In genomic region chrX:2500681-2501151, GRCh38 we compare ENCODE assay signal across 8 cellular contexts. TPM values are rescaled to one million over a fixed set of nuclear protein-coding genes. Genes with fewer than 3 reads are reported as not detected.
DNase-seq lines count a peak whose midpoint lies in the region; ATAC-seq and TF ChIP-seq lines count a peak whose summit lies in the region.

Gene DHRSX (minus strand): TSS chrX:2500976. CDS start chrX:2500925, 51 bp downstream.
Gene ZBED1 (minus strand): TSS chrX:2500976. CDS start chrX:2490719, 10,257 bp downstream.

- H4K20me1 ChIP-seq in fibroblast of lung (ENCODE audit: control insufficient read depth, extremely low read depth, insufficient read depth, low read length) = no peaks in the 10 kb centered on the region

- H3K27ac ChIP-seq in A673 (ENCODE audit: low read depth, low read length, poor library complexity, severe bottlenecking) (peak within 1 kb of the TSS; percentile 93), fibroblast of lung (ENCODE audit: insufficient read depth, low read length) (peak within 1 kb of the TSS; percentile 84), urinary bladder (ENCODE audit: low read depth) (peak within 1 kb of the TSS; percentile 87)

- under 1% methylated on average over 69 of the region's 70 CpGs for WGBS in urinary bladder

- TF ChIP-seq CTCF in A673 (conservative IDR thresholded peaks at IDR 0.05; ENCODE audit: low read depth, low read length) = no peak
- no peak for TF ChIP-seq CTCF in fibroblast of lung (conservative IDR thresholded peaks at IDR 0.05 in 1 of 2, IDR thresholded peaks at IDR 0.05 in 1 of 2; ENCODE audit: low read depth in 1 of 2, low read length in 2 of 2)

- H3K4me2 ChIP-seq in fibroblast of lung (ENCODE audit: extremely low read depth, insufficient read depth, low read length) = peak within 1 kb of the TSS; percentile 90

- CTCF ChIA-PET in A673 (lab: Charles Lee) = no interaction called here

- H3K79me2 ChIP-seq in fibroblast of lung (ENCODE audit: control insufficient read depth, insufficient read depth, low read length) = peaks cover 39% of the 10 kb centered on the region

- DNase-seq in A673 (ENCODE audit: low spot score) (peak; percentile 48), HT1080 (ENCODE audit: low read depth) (no peak), activated T-cell treated with anti-CD3 and anti-CD28 coated beads for 1 hour (ENCODE audit: low read depth) (peak; percentile 25), fibroblast of lung (ENCODE audit: low read depth in 2 of 2) (peak; percentile 12 to 26), NCI-H226 (no peak)

- POLR2A ChIA-PET in A673 (lab: Charles Lee; ENCODE audit: low non-redundant PET) = no interaction called here

- BruUV-seq in A673 (replicated peaks; lab: Mats Ljungman, UMichigan) = no TSS peak

- H3K36me3 ChIP-seq in A673 (ENCODE audit: insufficient read depth, low read length, poor library complexity, severe bottlenecking) (peaks cover 2% of the 10 kb centered on the region), fibroblast of lung (ENCODE audit: control insufficient read depth, insufficient read depth, low read length) (no peaks in the 10 kb centered on the region), neuron (ENCODE audit: insufficient read depth, low read length) (peaks cover 4% of the 10 kb centered on the region), urinary bladder (ENCODE audit: insufficient read depth) (no peaks in the 10 kb centered on the region)

- H3K4me3 ChIP-seq in A673 (ENCODE audit: low read depth, low read length, poor library complexity, severe bottlenecking) (peak within 1 kb of the TSS; percentile 99), fibroblast of lung (replicated peaks in 1 of 4; ENCODE audit: control extremely low read depth in 1 of 4, insufficient read depth in 1 of 4, low read depth in 3 of 4, low read length in 4 of 4) (peak within 1 kb of the TSS; percentile 73 to 89 (median 84)), neuron (ENCODE audit: low read length) (peak within 1 kb of the TSS; percentile 71), urinary bladder (ENCODE audit: low read depth, low read length) (peak within 1 kb of the TSS; percentile 98)

- ATAC-seq in GM19452 (IDR thresholded peaks at IDR 0.05; ENCODE audit: unreplicated experiment) = peak; percentile 66

- H3K4me1 ChIP-seq in A673 (ENCODE audit: insufficient read depth, low read length, poor library complexity, severe bottlenecking) (peaks cover 28% of the 10 kb centered on the region), fibroblast of lung (ENCODE audit: control insufficient read depth, extremely low read depth, insufficient read depth, low read length) (peaks cover 10% of the 10 kb centered on the region), neuron (ENCODE audit: insufficient read depth, low read length) (peaks cover 24% of the 10 kb centered on the region), urinary bladder (ENCODE audit: insufficient read depth) (no peaks in the 10 kb centered on the region)

- H3K9me3 ChIP-seq in A673 (ENCODE audit: low read depth, low read length, poor library complexity, severe bottlenecking) (no peaks in the 10 kb centered on the region), fibroblast of lung (ENCODE audit: control insufficient read depth, insufficient read depth, low read depth, low read length) (no peaks in the 10 kb centered on the region), neuron (ENCODE audit: low read length) (no peaks in the 10 kb centered on the region)

- H3K27me3 ChIP-seq in A673 (replicated peaks; ENCODE audit: insufficient read depth, low read depth, low read length, poor library complexity) (no peaks in the 10 kb centered on the region), fibroblast of lung (ENCODE audit: control insufficient read depth, insufficient read depth, low read length) (no peaks in the 10 kb centered on the region), neuron (ENCODE audit: insufficient read depth, low read length) (no peaks in the 10 kb centered on the region)

- intact Hi-C loops in A673 (cut with micrococcal nuclease; ENCODE audit: unreplicated experiment) = loop anchor here (10.0 kb wide), 1 partner anchor 74 kb away; no protein-coding TSS in a partner anchor

- peak within 1 kb of the TSS; percentile 78 for H3K9ac ChIP-seq in fibroblast of lung (ENCODE audit: insufficient read depth, low read length)

- peak within 1 kb of the TSS; percentile 23 for H2AFZ ChIP-seq in fibroblast of lung (ENCODE audit: low read length)
- H2AFZ ChIP-seq in neuron (ENCODE audit: low read depth, low read length) = peak within 1 kb of the TSS; percentile 84

RNA-seq across cellular contexts. Expression of gene DHRSX, which starts in this region (rescaled TPM):
- total RNA-seq in A673 (2021) = 28.1 and 30.2 TPM in 2 replicates
- total RNA-seq in HT1080 (2014; rRNA removed; shearing (Covaris generic)) = 13.3 and 22.7 TPM in 2 replicates
- polyA plus RNA-seq in HT1080 (2015; cell fraction: cytosol; rRNA removed) = 10.8 and 23.3 TPM in 2 replicates
- polyA plus RNA-seq in HT1080 (2015; cell fraction: nucleus; rRNA removed) = 7.4 and 11.5 TPM in 2 replicates
- total RNA-seq in fibroblast of lung = 23.9 and 25.6 TPM in 2 replicates
- 23.7 and 24.9 TPM in 2 replicates for polyA plus RNA-seq in fibroblast of lung
- 21.2 and 24.6 TPM in 2 replicates for polyA plus RNA-seq in fibroblast of lung (2012)
- polyA minus RNA-seq in fibroblast of lung (ENCODE audit: low replicate concordance) = 61.9 and 87.8 TPM in 2 replicates
- total RNA-seq in urinary bladder = 17.3 TPM
- polyA plus RNA-seq in urinary bladder = 19.9 TPM

RNA-seq across cellular contexts. Expression of gene ZBED1, which starts in this region (rescaled TPM):
- total RNA-seq in A673 (2021) (37.6 and 46.5 TPM in 2 replicates), fibroblast of lung (24.8 and 27.7 TPM in 2 replicates), urinary bladder (20.3 TPM)
- total RNA-seq in HT1080 (2014; rRNA removed; shearing (Covaris generic)) = 27.6 and 32.7 TPM in 2 replicates
- polyA plus RNA-seq in HT1080 (2015; cell fraction: cytosol; rRNA removed) = 25.8 and 29.1 TPM in 2 replicates
- polyA plus RNA-seq in HT1080 (2015; cell fraction: nucleus; rRNA removed) = 12.3 and 14.1 TPM in 2 replicates
- polyA plus RNA-seq in fibroblast of lung (14.4 and 14.5 TPM in 2 replicates), urinary bladder (28.2 TPM)
- polyA plus RNA-seq in fibroblast of lung (2012) = 16.3 and 17.2 TPM in 2 replicates
- 14.6 and 20.5 TPM in 2 replicates for polyA minus RNA-seq in fibroblast of lung (ENCODE audit: low replicate concordance)

Comparison
In these comparisons a context has a peak if more than half of its experiments do, and no peak if none do; other contexts are left out.
1. DNase-seq: peak in A673 (single experiment), activated T-cell treated with anti-CD3 and anti-CD28 coated beads for 1 hour (single experiment) and fibroblast of lung (2 of 2); none in HT1080 (single experiment) and NCI-H226 (single experiment).
2. Peak in every context shown above with its lines, with median percentiles within 50 percentile points of each other: H3K27ac ChIP-seq and H3K4me3 ChIP-seq.